Comparison of ENCODE assay signal across 11 cellular contexts in the genomic region with DNA sequence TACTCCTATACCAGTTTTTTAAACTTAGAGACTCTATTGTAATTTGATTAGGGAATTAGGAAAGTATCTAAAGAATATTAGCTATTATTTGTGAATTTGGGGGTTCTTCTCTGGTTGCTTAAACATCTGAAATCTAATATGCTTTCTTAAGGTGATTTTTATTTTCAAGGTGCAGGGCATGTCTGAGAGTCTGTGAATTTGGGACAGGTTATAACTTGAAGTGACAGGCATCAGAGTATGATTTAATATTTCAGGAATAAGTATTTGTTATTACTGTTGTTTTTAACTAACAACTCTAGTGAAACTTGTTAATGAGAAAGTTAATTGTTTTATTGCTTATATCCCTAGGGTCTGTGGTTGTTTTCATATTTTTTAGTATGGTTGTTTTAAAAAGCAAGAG.
"Had no signal": no experiment of that assay in that cellular context is flagged by ENCODE, and none has a peak within 500 bp of the region (broad histone marks: within the 10 kb centered on the region; RNA-seq: fewer than 3 reads in every experiment).

No MANE protein-coding gene starts in this region.

- H3K9ac ChIP-seq: GM23248 had no signal

- H3K4me1 ChIP-seq: HAP-1 had no signal

- H3K9me3 ChIP-seq: HAP-1 had no signal

- H2AFZ ChIP-seq: GM23248, GM23338 had no signal

- H3K4me2 ChIP-seq: GM23338 had no signal

- DNase-seq: GM23248, GOT3, H7, H9, HCEC 1CT, HFFc6 had no signal

- H3K36me3 ChIP-seq: HAP-1 had no signal

- ATAC-seq: GM23338, HCT116 had no signal

- H3K27ac ChIP-seq: GM23248 had no signal

- H3K4me3 ChIP-seq: GM23248, GM23338, HAP-1 had no signal

- FAIRE-seq: H1, H54 had no signal
